ENCODE assay signal across 8 cellular contexts in genomic region chr4:152500798-152501434, GRCh38. TPM values are rescaled to one million over a fixed set of nuclear protein-coding genes. Genes with fewer than 3 reads are reported as not detected.
DNase-seq lines count a peak whose midpoint lies in the region; ATAC-seq and TF ChIP-seq lines count a peak whose summit lies in the region.

No MANE protein-coding gene starts in this region.

- H3K9me3 Mint-ChIP-seq in GM23338, result no peaks in the 10 kb centered on the region

- WGBS in body of pancreas, 2 donors, result 0 to 3% methylated on average over 1 of the region's 1 CpG

- TF ChIP-seq CTCF in GM23338 (conservative IDR thresholded peaks at IDR 0.05; ENCODE audit: low read depth in 2 of 2), result peak; percentile 85 to 98
- TF ChIP-seq CTCF in body of pancreas (IDR thresholded peaks at IDR 0.05), result peak; percentile 62 to 84 (median 73)

- peaks cover 72% of the 10 kb centered on the region for H3K79me2 ChIP-seq in GM23338 (replicated peaks; ENCODE audit: insufficient read depth)

- H3K27me3 ChIP-seq in GM23338 (ENCODE audit: insufficient read depth) (no peaks in the 10 kb centered on the region), body of pancreas (no peaks in the 10 kb centered on the region)

- no peaks in the 10 kb centered on the region for H3K9me3 ChIP-seq in body of pancreas

- no peaks in the 10 kb centered on the region for H3K9me2 ChIP-seq in GM23338 (ENCODE audit: insufficient read depth)

- H3K27me3 Mint-ChIP-seq in GM23338 (ENCODE audit: insufficient read depth, low read depth, poor library complexity), result no peaks in the 10 kb centered on the region

- intact Hi-C loops in body of pancreas (cut with DNase I), result loop anchor here (10.0 kb wide), 1 partner anchor 144 kb away; no protein-coding TSS in a partner anchor

- no peaks in the 10 kb centered on the region for H3K36me3 Mint-ChIP-seq in GM23338 (ENCODE audit: low read depth)

- no peak overlapping the region for H2AFZ ChIP-seq in GM23338

- H3K4me2 ChIP-seq in GM23338, result no peak overlapping the region

- H4K20me1 ChIP-seq in GM23338 (replicated peaks; ENCODE audit: insufficient read depth), result no peaks in the 10 kb centered on the region; the same call in 1 of the 2 replicates

- no peak for TF ChIP-seq POLR2A in body of pancreas (IDR thresholded peaks at IDR 0.05)

- H3K4me1 ChIP-seq in GM23338 (ENCODE audit: insufficient read depth) (peaks cover 17% of the 10 kb centered on the region; the same call in 1 of the 2 replicates), body of pancreas (peaks cover 14% of the 10 kb centered on the region)

- H3K4me1 Mint-ChIP-seq in GM23338, result peaks cover 34% of the 10 kb centered on the region

- H3K27ac ChIP-seq in GM23338 (ENCODE audit: low read depth) (no peak overlapping the region), body of pancreas (no peak overlapping the region)

- DNase-seq in activated CD4-positive, CD25-positive, alpha-beta regulatory T cell (lab: John Stamatoyannopoulos, UW), result peak; percentile 10 to 50 (median 20)
- no peak for DNase-seq in activated CD4-positive, CD25-positive, alpha-beta regulatory T cell treated with anti-CD3 and anti-CD28 coated beads, Interleukin-2, amount 50 U/mL, for 72 hours
- peak; percentile 96 for DNase-seq in GM23338 (ENCODE audit: low spot score)
- DNase-seq in M059J (ENCODE audit: low read depth), result peak; percentile 73
- peak; percentile 81 for DNase-seq in SK-MEL-5 (ENCODE audit: low read depth, low spot score)
- peak; percentile 35 to 79 (median 56) for DNase-seq in body of pancreas
- DNase-seq in iPS-NIHi7 (ENCODE audit: extremely low spot score), result peak; percentile 57
- peak; percentile 53 to 70 for DNase-seq in stimulated activated CD4-positive, alpha-beta T cell treated with anti-CD3 and anti-CD28 coated beads, Interleukin-2, amount 100 ng/mL, for 48 hours

- H3F3A ChIP-seq in GM23338 (replicated peaks; ENCODE audit: low read depth), result no peaks in the 10 kb centered on the region

- H3K4me3 Mint-ChIP-seq in GM23338, result no peak overlapping the region

- no peak overlapping the region for H3K27ac Mint-ChIP-seq in GM23338

- ATAC-seq in GM23338, result peak; percentile 81
- peak; percentile 71 for ATAC-seq in body of pancreas

- H3K36me3 ChIP-seq in GM23338 (ENCODE audit: insufficient read depth), result no peaks in the 10 kb centered on the region
- H3K36me3 ChIP-seq in body of pancreas (replicated peaks in 1 of 2; ENCODE audit: insufficient read depth in 1 of 2, low read depth in 2 of 2), result no peaks in the 10 kb centered on the region

- H3K4me3 ChIP-seq in GM23338 (no peak overlapping the region), body of pancreas (no peak overlapping the region)

- in situ Hi-C loops in SK-MEL-5 (cut with HindIII; ENCODE audit: low pct_unique_long_range_greater_than_20kb, low sequenced_read_pairs), result no loop called here

TF ChIP-seq in GM23338, 12 proteins besides CTCF, POLR2A, EP300 and RAD21:
- TF ChIP-seq POLR2AphosphoS5 (IDR thresholded peaks at IDR 0.05; ENCODE audit: low read depth) (no peak), ZNF114 (CRISPR knock-in tag; IDR thresholded peaks at IDR 0.05) (no peak), JUNB (IDR thresholded peaks at IDR 0.05; ENCODE audit: unreplicated experiment) (no peak), EZH2 (IDR thresholded peaks at IDR 0.05; ENCODE audit: low read depth, unreplicated experiment) (no peak), CREB1 (CRISPR knock-in tag; IDR thresholded peaks at IDR 0.05; ENCODE audit: low read depth) (no peak), ETS1 (IDR thresholded peaks at IDR 0.05) (no peak), NANOG (IDR thresholded peaks at IDR 0.05; ENCODE audit: borderline replicate concordance) (no peak), ZNF462 (CRISPR knock-in tag; IDR thresholded peaks at IDR 0.05) (no peak), EZH2phosphoT487 (IDR thresholded peaks at IDR 0.05; ENCODE audit: unreplicated experiment) (no peak), STAT1 (IDR thresholded peaks at IDR 0.05; ENCODE audit: unreplicated experiment) (no peak)
TF ChIP-seq in GM23338: peak in this region for 0.

RNA-seq across cellular contexts. Expression of gene FBXW7, which starts 35.0 kb away (rescaled TPM):
- total RNA-seq in GM23338 (2014; rRNA removed; shearing (Covaris generic)), result 33.3 and 34.7 TPM in 2 replicates
- 22.0 and 25.8 TPM in 2 replicates for polyA plus RNA-seq in GM23338 (2016; fragmentation: Nextera tagmentation; extraction: Ambion mirVana)
- total RNA-seq in M059J (2014; rRNA removed; shearing (Covaris generic)), result 16.0 and 18.1 TPM in 2 replicates
- total RNA-seq in SK-MEL-5 (2014; rRNA removed; shearing (Covaris generic)), result 16.7 and 25.0 TPM in 2 replicates
- polyA plus RNA-seq in SK-MEL-5 (2015; cell fraction: cytosol; rRNA removed), result 5.6 and 5.9 TPM in 2 replicates
- polyA plus RNA-seq in SK-MEL-5 (2015; cell fraction: nucleus; rRNA removed), result 38.2 and 39.9 TPM in 2 replicates
- total RNA-seq in body of pancreas, result 10 to 100 TPM; 34.5 to 40.5 TPM
